ENCODE assay signal across 16 cellular contexts in genomic region chr4:7382634-7383014, GRCh38. TPM values are rescaled to one million over a fixed set of nuclear protein-coding genes. Genes with fewer than 3 reads are reported as not detected.
DNase-seq lines count a peak whose midpoint lies in the region; ATAC-seq and TF ChIP-seq lines count a peak whose summit lies in the region.
"Had no signal": no experiment of that assay in that cellular context is flagged by ENCODE, and none has a peak within 500 bp of the region (broad histone marks: within the 10 kb centered on the region; RNA-seq: fewer than 3 reads in every experiment).

No MANE protein-coding gene starts in this region.

- no peak for TF ChIP-seq CTCF in RWPE2 (IDR thresholded peaks at IDR 0.05; ENCODE audit: poor library complexity, severe bottlenecking)
- no peak for TF ChIP-seq CTCF in endodermal cell (conservative IDR thresholded peaks at IDR 0.05)
- no peak for TF ChIP-seq CTCF in thyroid gland (IDR thresholded peaks at IDR 0.05)

- WGBS in endodermal cell (ENCODE audit: insufficient coverage in 1 of 2, insufficient read length in 1 of 2), 2 experiments: 81% methylated on average over 7 of the region's 8 CpGs; no CpG with 5 or more reads in 1 of the 2 experiments
- 77 to 88% methylated on average over 7 to 8 of the region's 8 CpGs for WGBS in thyroid gland, 2 donors

- no peak overlapping the region for H3K4me3 ChIP-seq in BLaER1
- H3K4me3 ChIP-seq in RWPE2 (ENCODE audit: severe bottlenecking): no peak overlapping the region
- H3K4me3 ChIP-seq in endodermal cell (ENCODE audit: low read length): no peak overlapping the region
- H3K4me3 ChIP-seq in thyroid gland (replicated peaks in 1 of 3): no peak overlapping the region
- H3K4me3 ChIP-seq: K562 had no signal

- H4K20me1 ChIP-seq in BLaER1: no peaks in the 10 kb centered on the region

- H3K36me3 Mint-ChIP-seq in endodermal cell (ENCODE audit: low read depth): no peaks in the 10 kb centered on the region

- ATAC-seq in RWPE2 (ENCODE audit: low read depth): no peak
- ATAC-seq: K562 had no signal

- no peaks in the 10 kb centered on the region for H3K4me1 Mint-ChIP-seq in endodermal cell

- H3K4me3 Mint-ChIP-seq in endodermal cell: no peak overlapping the region

- TF ChIP-seq POLR2A in thyroid gland (IDR thresholded peaks at IDR 0.05): no peak

- H3K27ac ChIP-seq in BLaER1: peak overlapping the region; percentile 90
- no peak overlapping the region for H3K27ac ChIP-seq in RWPE2 (ENCODE audit: poor library complexity, severe bottlenecking)
- no peak overlapping the region for H3K27ac ChIP-seq in endodermal cell (ENCODE audit: low read depth, low read length)
- no peak overlapping the region for H3K27ac ChIP-seq in thyroid gland

- H3K9me3 ChIP-seq in BLaER1 (peaks cover 7% of the 10 kb centered on the region), RWPE2 (ENCODE audit: severe bottlenecking) (no peaks in the 10 kb centered on the region), endodermal cell (ENCODE audit: control insufficient read depth, low read length) (no peaks in the 10 kb centered on the region), thyroid gland (no peaks in the 10 kb centered on the region)

- H3K27ac Mint-ChIP-seq in endodermal cell: no peak overlapping the region

- 0 out of 2 replicates have a peak, but pooled peaks cover 5% of the 10 kb centered on the region for H3K36me3 ChIP-seq in BLaER1
- no peaks in the 10 kb centered on the region for H3K36me3 ChIP-seq in RWPE2 (ENCODE audit: low read depth)
- no peaks in the 10 kb centered on the region for H3K36me3 ChIP-seq in endodermal cell (ENCODE audit: control insufficient read depth, insufficient read depth, low read length)
- H3K36me3 ChIP-seq in thyroid gland: no peaks in the 10 kb centered on the region

- H3K27me3 Mint-ChIP-seq in endodermal cell (ENCODE audit: insufficient read depth): peaks cover 6% of the 10 kb centered on the region

- H3K27me3 ChIP-seq in BLaER1 (no peaks in the 10 kb centered on the region), RWPE2 (ENCODE audit: insufficient read depth, poor library complexity, severe bottlenecking) (no peaks in the 10 kb centered on the region), endodermal cell (ENCODE audit: control insufficient read depth, insufficient read depth, low read length, poor library complexity, severe bottlenecking) (no peaks in the 10 kb centered on the region), thyroid gland (no peaks in the 10 kb centered on the region)

- peak overlapping the region; percentile 98 for H3K4me2 ChIP-seq in BLaER1

- intact Hi-C loops in posterior vena cava (cut with DNase I): no loop called here
- intact Hi-C loops in thyroid gland (cut with DNase I): no loop called here

- DNase-seq in RWPE2 (ENCODE audit: low spot score) (peak; percentile 44), endodermal cell (peak; percentile 21), posterior vena cava (ENCODE audit: low spot score) (peak; percentile 51), GM19240 (ENCODE audit: insufficient read length, low spot score) (no peak), thyroid gland (no peak), NCI-H748 treated with DMSO at 0.1 percent for 48 hours (lab: John Stamatoyannopoulos, UW) (no peak), epidermal melanocyte (ENCODE audit: insufficient read length, low spot score) (no peak)
- DNase-seq: COR-L47, DMS153, NCI-H2029, NCI-H774, RPMI8226 had no signal

- H3K4me1 ChIP-seq in BLaER1 (peaks cover 84% of the 10 kb centered on the region), RWPE2 (ENCODE audit: insufficient read depth, poor library complexity, severe bottlenecking) (no peaks in the 10 kb centered on the region), endodermal cell (ENCODE audit: control insufficient read depth, insufficient read depth, low read length) (no peaks in the 10 kb centered on the region), thyroid gland (no peaks in the 10 kb centered on the region)

- no peaks in the 10 kb centered on the region for H3K9me3 Mint-ChIP-seq in endodermal cell

- H3K9ac ChIP-seq in BLaER1 (peak overlapping the region; percentile 60), endodermal cell (ENCODE audit: extremely low read depth, low read length, poor library complexity, severe bottlenecking) (no peak overlapping the region)

RNA-seq across cellular contexts. Expression of gene PSAPL1, which starts 52.1 kb away (rescaled TPM):
- under 1 TPM; 0.13 to 0.24 TPM for total RNA-seq in endodermal cell
- polyA plus RNA-seq in endodermal cell (2013, experiment 1 of 2): not detected
- polyA plus RNA-seq in endodermal cell (2013, experiment 2 of 2): not detected
- not detected for total RNA-seq in posterior vena cava
- total RNA-seq in thyroid gland: not detected
- total RNA-seq: H1, K562, NCI-H460 had no signal
- polyA plus RNA-seq: K562 had no signal

Comparison
In these comparisons a context has a peak if more than half of its experiments do, and no peak if none do; other contexts are left out.
1. DNase-seq: peak in RWPE2 (single experiment), endodermal cell (single experiment) and posterior vena cava (single experiment); none in GM19240 (single experiment), thyroid gland (0 of 2), NCI-H748 treated with DMSO at 0.1 percent for 48 hours (single experiment) and epidermal melanocyte (single experiment).